25 cellular contexts compared by ENCODE assay signal in genomic region chr9:137739371-137739915, GRCh38.
DNase-seq lines count a peak whose midpoint lies in the region; ATAC-seq, FAIRE-seq and TF ChIP-seq lines count a peak whose summit lies in the region.
"Had no signal": no experiment of that assay in that cellular context is flagged by ENCODE, and none has a peak within 500 bp of the region (broad histone marks: within the 10 kb centered on the region; RNA-seq: fewer than 3 reads in every experiment).

No MANE protein-coding gene starts in this region.

- H3K27me3 Mint-ChIP-seq in astrocyte (ENCODE audit: low read depth, unreplicated experiment): no peaks in the 10 kb centered on the region
- H3K27me3 Mint-ChIP-seq: activated CD8-positive, alpha-beta T cell treated with anti-CD3 and anti-CD28 coated beads for 36 hours had no signal

- H3K4me1 ChIP-seq in HEK293 (ENCODE audit: control insufficient read depth, insufficient read depth, low read length): peaks cover 8% of the 10 kb centered on the region
- peaks cover 8% of the 10 kb centered on the region for H3K4me1 ChIP-seq in astrocyte (ENCODE audit: insufficient read depth, low read length)
- H3K4me1 ChIP-seq in spleen: peaks cover 2 to 35% (median 16%) of the 10 kb centered on the region in 6 donors
- H3K4me1 ChIP-seq: lower lobe of right lung, pancreas had no signal

- no peak overlapping the region for H3K4me3 Mint-ChIP-seq in astrocyte (ENCODE audit: unreplicated experiment)
- H3K4me3 Mint-ChIP-seq: activated CD8-positive, alpha-beta T cell treated with anti-CD3 and anti-CD28 coated beads for 36 hours had no signal

- peak in 2 of 3 experiments; percentile 26 to 44 for DNase-seq in NCI-H1417 (lab: John Stamatoyannopoulos, UW)
- DNase-seq in NCI-H1417 treated with DMSO at 0.1 percent for 48 hours (lab: John Stamatoyannopoulos, UW): no peak
- no peak for DNase-seq in astrocyte (ENCODE audit: low read depth)
- DNase-seq in spleen: no peak
- no peak for DNase-seq in SHP77 treated with DMSO at 0.1 percent for 48 hours (lab: John Stamatoyannopoulos, UW)
- no peak for DNase-seq in SIG-M5 (lab: John Stamatoyannopoulos, UW)
- no peak for DNase-seq in left lobe of liver (ENCODE audit: low spot score)
- DNase-seq: 8988T; activated CD8-positive, alpha-beta T cell treated with anti-CD3 and anti-CD28 coated beads for 36 hours; activated naive CD4-positive, alpha-beta T cell treated with Interleukin-2 at 50 U/mL for 16 hours; activated T-cell treated with anti-CD3 and anti-CD28 coated beads, Interleukin-2, amount 50 U/mL, for 1 hour; BE2C; GDM1; heart left ventricle; IMR-90; lower lobe of right lung; MM.1S; NCI-H1694; NCI-H446 treated with DMSO at 0.1 percent for 48 hours; pancreas; stomach; trophoblast cell had no signal

- CTCF ChIA-PET in HEK293 (lab: Yijun Ruan, JAX): interaction anchor here (0.6 kb wide), 2 partner anchors 67 to 68 kb away, joined by 3 read pairs; no protein-coding TSS in a partner anchor

- no peak for FAIRE-seq in astrocyte (lab: Jason Lieb, UNC)
- FAIRE-seq: endometrium, pancreas had no signal

- POLR2A ChIA-PET in HEK293 (lab: Yijun Ruan, JAX): no interaction called here

- H3K9me3 ChIP-seq in HEK293 (ENCODE audit: control insufficient read depth, insufficient read depth, low read depth, low read length): no peaks in the 10 kb centered on the region
- H3K9me3 ChIP-seq in astrocyte (ENCODE audit: insufficient read depth, low read depth, low read length): no peaks in the 10 kb centered on the region
- peaks cover 0 to 11% (median 8%) of the 10 kb centered on the region in 8 donors for H3K9me3 ChIP-seq in spleen
- H3K9me3 ChIP-seq: BE2C, lower lobe of right lung, pancreas had no signal

- H3K36me3 Mint-ChIP-seq in astrocyte (ENCODE audit: low read depth, unreplicated experiment): peaks cover 27% of the 10 kb centered on the region

- no peak overlapping the region for H3K27ac Mint-ChIP-seq in astrocyte (ENCODE audit: unreplicated experiment)
- H3K27ac Mint-ChIP-seq: activated CD8-positive, alpha-beta T cell treated with anti-CD3 and anti-CD28 coated beads for 36 hours had no signal

- H2AFZ ChIP-seq in astrocyte (ENCODE audit: low read depth, low read length): no peak overlapping the region

- intact Hi-C loops in spleen (cut with DNase I; ENCODE audit: low total_unique reads): no loop called here

- H3K4me3 ChIP-seq in HEK293 (ENCODE audit: low read depth, low read length): no peak overlapping the region
- no peak overlapping the region for H3K4me3 ChIP-seq in astrocyte (ENCODE audit: insufficient read depth, low read depth, low read length)
- no peak overlapping the region for H3K4me3 ChIP-seq in spleen
- H3K4me3 ChIP-seq: heart left ventricle, lower lobe of right lung, pancreas, stomach had no signal

- peaks cover 15% of the 10 kb centered on the region for H3K79me2 ChIP-seq in astrocyte (ENCODE audit: insufficient read depth, low read length)

- H3K9me3 Mint-ChIP-seq in astrocyte (ENCODE audit: unreplicated experiment): no peaks in the 10 kb centered on the region

- H3K4me1 Mint-ChIP-seq in astrocyte (ENCODE audit: low read depth, unreplicated experiment): peaks cover 17% of the 10 kb centered on the region

- H3K27ac ChIP-seq in HEK293 (ENCODE audit: extremely low read depth, low read depth, low read length) (no peak overlapping the region), astrocyte (ENCODE audit: low read depth, low read length) (no peak overlapping the region), spleen (peak overlapping the region in 5 of 8 donors; percentile 19 to 83 (median 59))
- H3K27ac ChIP-seq: heart left ventricle, lower lobe of right lung, pancreas, stomach had no signal

- H3K27me3 ChIP-seq in astrocyte (ENCODE audit: insufficient read depth, low read length) (no peaks in the 10 kb centered on the region), spleen (replicated peaks in 1 of 7) (no peaks in the 10 kb centered on the region)
- H3K27me3 ChIP-seq: BE2C, heart left ventricle, pancreas, stomach had no signal

- H3K4me2 ChIP-seq in astrocyte (ENCODE audit: low read length): no peak overlapping the region

- WGBS in spleen, 5 donors: 89 to 97% (median 90%) methylated on average over 4 of the region's 4 CpGs

- TF ChIP-seq CTCF in HEK293 (tag by site-specific recombination; IDR thresholded peaks at IDR 0.05): no peak
- no peak for TF ChIP-seq CTCF in astrocyte (IDR thresholded peaks at IDR 0.05; ENCODE audit: insufficient read depth, low read depth, low read length)
- no peak for TF ChIP-seq CTCF in spleen (IDR thresholded peaks at IDR 0.05 in 8 of 11, conservative IDR thresholded peaks at IDR 0.05 in 3 of 11)

- no peak for TF ChIP-seq POLR2A in spleen (IDR thresholded peaks at IDR 0.05)

- H3K9ac ChIP-seq in astrocyte (ENCODE audit: low read length): peak overlapping the region; percentile 25

- peaks cover 46% of the 10 kb centered on the region for H4K20me1 ChIP-seq in astrocyte (ENCODE audit: insufficient read depth, low read length)

- H3K36me3 ChIP-seq in HEK293 (ENCODE audit: control insufficient read depth in 2 of 2, insufficient read depth in 1 of 2, low read length in 2 of 2) (peaks cover 0 to 33% of the 10 kb centered on the region in 2 experiments; a peak in 2 of 3 replicates), astrocyte (ENCODE audit: insufficient read depth, low read length) (peaks cover 13% of the 10 kb centered on the region), spleen (peaks cover 0 to 78% (median 12%) of the 10 kb centered on the region in 6 donors)

- no peak for ATAC-seq in left lobe of liver
- ATAC-seq: activated CD8-positive, alpha-beta T cell treated with anti-CD3 and anti-CD28 coated beads for 36 hours; HCT116 had no signal

TF ChIP-seq in HEK293, 187 proteins besides CTCF, POLR2A, EP300 and RAD21:
- TF ChIP-seq ZNF366 (tag by site-specific recombination; conservative IDR thresholded peaks at IDR 0.05) (no peak), ZNF645 (tag by site-specific recombination; IDR thresholded peaks at IDR 0.05) (no peak), ELK4 (IDR thresholded peaks at IDR 0.05; ENCODE audit: borderline replicate concordance, low read depth, low read length) (no peak), ZIC2 (tag by site-specific recombination; IDR thresholded peaks at IDR 0.05) (peak; percentile 93), ZFP3 (tag by site-specific recombination; IDR thresholded peaks at IDR 0.05; ENCODE audit: low read depth) (no peak)

Comparison
In these comparisons a context has a peak if more than half of its experiments do, and no peak if none do; other contexts are left out.
1. DNase-seq: peak in NCI-H1417 (2 of 3); none in NCI-H1417 treated with DMSO at 0.1 percent for 48 hours (single experiment), astrocyte (single experiment), spleen (single experiment), SHP77 treated with DMSO at 0.1 percent for 48 hours (single experiment), SIG-M5 (single experiment) and left lobe of liver (single experiment).
2. H3K27ac ChIP-seq: peak in spleen (5 of 8); none in HEK293 (single experiment) and astrocyte (single experiment).